ENCODE assay signal across 1 cellular context in the genomic region with DNA sequence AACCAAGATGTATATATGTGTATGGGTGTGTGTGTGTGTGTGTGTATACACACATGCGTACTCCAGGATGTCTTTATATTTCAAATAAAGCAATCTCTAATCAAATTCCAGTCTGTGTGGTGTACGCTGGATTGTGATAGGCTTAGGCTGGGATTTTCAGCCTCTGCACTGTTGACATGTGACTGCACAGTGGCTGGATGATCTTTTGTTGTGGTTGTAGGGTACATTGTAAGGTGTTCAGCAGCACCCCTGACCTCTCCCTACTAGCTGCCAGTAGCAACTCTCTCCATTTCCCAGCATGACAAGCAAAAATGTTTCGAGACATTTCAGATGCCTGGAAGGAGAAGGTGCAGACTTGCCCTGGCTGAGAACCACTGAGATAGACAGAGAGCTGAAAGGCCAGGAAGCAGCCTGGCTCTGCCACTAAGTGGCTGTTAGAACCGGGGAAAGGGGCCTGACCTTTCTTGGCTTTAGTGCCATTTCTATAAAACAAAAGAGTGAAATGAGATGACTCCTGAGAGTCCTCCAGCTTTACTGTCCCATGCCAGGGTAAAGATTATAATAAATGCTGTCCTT.
TF ChIP-seq lines count a peak whose summit lies in the region.

No MANE protein-coding gene starts in this region.

TF ChIP-seq in GM23338, 12 proteins besides CTCF, POLR2A, EP300 and RAD21 (continued from another document):
- TF ChIP-seq ZNF462 (CRISPR knock-in tag; IDR thresholded peaks at IDR 0.05) (no peak), ETS1 (IDR thresholded peaks at IDR 0.05) (no peak), EZH2phosphoT487 (IDR thresholded peaks at IDR 0.05; ENCODE audit: unreplicated experiment) (no peak)
